In the genomic region with DNA sequence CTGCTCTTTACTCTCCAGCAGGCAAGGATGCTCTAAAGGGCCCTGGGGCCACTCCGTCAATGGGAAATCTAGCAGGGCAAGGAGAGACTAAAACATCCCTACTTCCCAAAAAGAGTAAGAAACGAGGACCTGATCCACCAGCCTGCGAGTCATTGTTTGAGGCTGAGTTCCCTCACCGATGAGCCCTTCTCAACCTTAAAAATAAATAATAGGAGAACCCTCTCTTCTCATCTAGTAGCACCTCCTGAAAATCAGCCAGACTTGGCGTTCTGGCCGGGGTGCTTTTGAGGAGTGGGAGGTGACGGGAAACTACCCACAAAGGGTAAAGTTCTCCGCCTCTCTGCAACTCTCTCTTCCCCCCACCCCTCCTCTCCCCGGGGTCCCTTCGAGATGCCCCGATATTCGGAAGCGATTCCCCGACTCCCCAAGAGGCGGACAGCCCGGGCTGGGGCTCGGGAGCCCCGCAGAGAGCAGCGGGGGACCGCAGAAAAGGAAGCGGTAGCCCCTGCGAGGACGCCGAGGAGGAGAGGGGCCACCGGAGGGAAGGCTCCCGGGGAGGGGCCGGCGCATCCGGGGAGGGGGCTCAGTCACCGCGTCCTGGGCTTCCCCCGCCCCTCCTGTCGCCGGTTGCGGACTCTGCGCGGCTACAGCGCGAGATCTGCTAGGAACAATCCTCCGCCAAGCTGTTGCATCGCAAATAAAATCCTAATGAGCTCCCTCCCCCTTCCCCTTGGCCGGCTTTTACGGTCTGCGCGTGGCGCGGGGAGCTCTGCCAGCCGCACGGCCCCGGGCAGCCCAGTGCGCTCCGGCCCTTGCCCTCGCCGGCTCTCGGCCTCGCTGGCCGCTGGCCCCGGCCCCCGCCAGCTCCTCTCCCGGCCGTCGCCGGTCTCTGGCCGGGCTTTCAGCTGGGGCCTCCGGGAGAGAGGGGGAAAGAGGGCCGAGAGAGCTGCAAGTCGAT, we compare ENCODE assay signal across 9 cellular contexts. TPM values are rescaled to one million over a fixed set of nuclear protein-coding genes. Genes with fewer than 3 reads are reported as not detected.
A peak's percentile ranks its signal among the peaks of the same experiment; 100 is the strongest.
DNase-seq lines count a peak whose midpoint lies in the region; ATAC-seq, FAIRE-seq and TF ChIP-seq lines count a peak whose summit lies in the region.
"Had no signal": no experiment of that assay in that cellular context is flagged by ENCODE, and none has a peak within 500 bp of the region (broad histone marks: within the 10 kb centered on the region; RNA-seq: fewer than 3 reads in every experiment).

No MANE protein-coding gene starts in this region.

- TF ChIP-seq RAD21 in H1 (IDR thresholded peaks at IDR 0.05 in 1 of 2, conservative IDR thresholded peaks at IDR 0.05 in 1 of 2; ENCODE audit: low read depth in 2 of 2, low read length in 2 of 2): no peak

- no peak overlapping the region for H3K9ac ChIP-seq in H1 (replicated peaks in 1 of 4; ENCODE audit: extremely low read depth in 1 of 4, low read depth in 3 of 4, low read length in 3 of 4)
- no peak overlapping the region for H3K9ac ChIP-seq in neural progenitor cell
- no peak overlapping the region for H3K9ac ChIP-seq in Karpas-422 (ENCODE audit: low read length)

- H4K20me1 ChIP-seq in PC-9 (ENCODE audit: insufficient read depth): no peaks in the 10 kb centered on the region; the same call in 1 of the 2 replicates
- peaks cover 36 to 50% of the 10 kb centered on the region in 2 experiments for H4K20me1 ChIP-seq in H1 (replicated peaks in 1 of 2; ENCODE audit: control insufficient read depth in 1 of 2, insufficient read depth in 2 of 2, low read length in 2 of 2)
- peaks cover 99% of the 10 kb centered on the region for H4K20me1 ChIP-seq in neural progenitor cell (ENCODE audit: low read depth)
- no peaks in the 10 kb centered on the region for H4K20me1 ChIP-seq in Karpas-422 (ENCODE audit: insufficient read depth, low read depth, low read length)

- H3K79me2 ChIP-seq in PC-9 (ENCODE audit: low read depth) (no peaks in the 10 kb centered on the region), H1 (ENCODE audit: control insufficient read depth in 1 of 2, insufficient read depth in 2 of 2, low read length in 2 of 2) (no peaks in the 10 kb centered on the region), neural progenitor cell (ENCODE audit: low read depth) (no peaks in the 10 kb centered on the region), Karpas-422 (ENCODE audit: low read length) (no peaks in the 10 kb centered on the region)

- H3K4me3 ChIP-seq in PC-9 (peak overlapping the region; percentile 70), H1 (ENCODE audit: extremely low read depth in 1 of 4, insufficient read depth in 2 of 4, low read depth in 3 of 4, low read length in 4 of 4) (peak overlapping the region in 3 of 4 experiments; percentile 12 to 52 (median 19); a peak in 5 of 8 replicates), neural progenitor cell (peak overlapping the region; percentile 7), Karpas-422 (ENCODE audit: low read length) (no peak overlapping the region)

- no peak overlapping the region for H2BK12ac ChIP-seq in H1 (ENCODE audit: low read depth, low read length)

- intact Hi-C loops in PC-9 (cut with micrococcal nuclease; ENCODE audit: unreplicated experiment): no loop called here

- H3K18ac ChIP-seq in H1 (ENCODE audit: extremely low read depth, low read length): no peak overlapping the region

- peaks cover 13% of the 10 kb centered on the region for H3K9me3 Mint-ChIP-seq in neural progenitor cell

- no peak overlapping the region for H2AK5ac ChIP-seq in H1 (ENCODE audit: low read depth, low read length)

- POLR2A ChIA-PET in PC-9 (lab: Charles Lee; ENCODE audit: unreplicated experiment): interaction anchor here (1.2 kb wide), 1 partner anchor 21 kb away, joined by 3 read pairs; no protein-coding TSS in a partner anchor
- POLR2A ChIA-PET in H1 (lab: Charles Lee; ENCODE audit: partially characterized antibody): interaction anchor here (1.1 to 1.6 kb wide), 3 partner anchors 10 to 18 kb away, joined by 3 to 4 read pairs (median 3); no protein-coding TSS in a partner anchor

- H3K4me3 Mint-ChIP-seq in neural progenitor cell: no peak overlapping the region

- H3K27ac Mint-ChIP-seq in neural progenitor cell: no peak overlapping the region

- H3F3A ChIP-seq in PC-9 (ENCODE audit: insufficient read depth, low read depth) (peaks cover 13% of the 10 kb centered on the region; the same call in 1 of the 2 replicates), neural progenitor cell (ENCODE audit: low read depth) (peaks cover 4% of the 10 kb centered on the region)

- no peak overlapping the region for H2BK15ac ChIP-seq in H1 (ENCODE audit: low read length)

- H3K9me2 ChIP-seq in PC-9 (ENCODE audit: insufficient read depth) (no peaks in the 10 kb centered on the region), Karpas-422 (replicated peaks; ENCODE audit: insufficient read depth, low read length) (no peaks in the 10 kb centered on the region)

- TF ChIP-seq CTCF in PC-9 (conservative IDR thresholded peaks at IDR 0.05) (no peak), H1 (IDR thresholded peaks at IDR 0.05; ENCODE audit: control extremely low read depth in 1 of 3, insufficient read depth in 1 of 3, low read depth in 1 of 3, low read length in 3 of 3) (no peak), neural progenitor cell (IDR thresholded peaks at IDR 0.05) (no peak)

- H3K27me3 ChIP-seq in PC-9 (ENCODE audit: insufficient read depth, low read depth) (peaks cover 16% of the 10 kb centered on the region; the same call in 1 of the 2 replicates), H1 (replicated peaks in 1 of 4; ENCODE audit: control insufficient read depth in 3 of 4, extremely low read depth in 1 of 4, insufficient read depth in 3 of 4, low read length in 3 of 4) (peaks cover 98 to 100% (median 100%) of the 10 kb centered on the region in 4 experiments), neural progenitor cell (peaks cover 100% of the 10 kb centered on the region), Karpas-422 (ENCODE audit: low read length) (no peaks in the 10 kb centered on the region)

- CTCF ChIA-PET in PC-9 (lab: Charles Lee) (interaction anchor here (0.6 to 3.0 kb wide), 5 partner anchors 10 to 397 kb away, joined by 3 to 13 read pairs (median 7); no protein-coding TSS in a partner anchor), H1 (lab: Charles Lee; ENCODE audit: partially characterized antibody) (interaction anchor here (0.7 to 2.2 kb wide), 14 partner anchors 10 to 469 kb away, joined by 3 to 13 read pairs (median 3); a partner anchor contains a TSS)

- FAIRE-seq in GM12892 (lab: Jason Lieb, UNC) (peak; percentile 54), H1 (lab: Jason Lieb, UNC) (no peak)

- ATAC-seq in HG02938 (IDR thresholded peaks at IDR 0.05; ENCODE audit: unreplicated experiment) (no peak), HG02678 (IDR thresholded peaks at IDR 0.05; ENCODE audit: unreplicated experiment) (no peak)

- peak overlapping the region; percentile 96 for H3K4me2 ChIP-seq in PC-9
- H3K4me2 ChIP-seq in H1 (ENCODE audit: insufficient read depth in 1 of 2, low read depth in 2 of 2, low read length in 2 of 2): peak overlapping the region; percentile 55 to 61
- peak overlapping the region; percentile 69 for H3K4me2 ChIP-seq in neural progenitor cell
- no peak overlapping the region for H3K4me2 ChIP-seq in Karpas-422 (ENCODE audit: low read depth, low read length, poor library complexity, severe bottlenecking)

- no peak overlapping the region for H3K56ac ChIP-seq in H1 (replicated peaks; ENCODE audit: insufficient read length, low read depth, low read length)

- peak overlapping the region; percentile 86 for H2AFZ ChIP-seq in PC-9
- no peak overlapping the region for H2AFZ ChIP-seq in H1 (ENCODE audit: low read length)
- H2AFZ ChIP-seq in neural progenitor cell (replicated peaks): no peak overlapping the region
- H2AFZ ChIP-seq in Karpas-422 (ENCODE audit: low read length): no peak overlapping the region

- H2BK120ac ChIP-seq in H1 (replicated peaks; ENCODE audit: low read depth, low read length): no peak overlapping the region

- no peak overlapping the region for H4K5ac ChIP-seq in H1 (ENCODE audit: insufficient read length, low read depth, low read length)

- peaks cover 89% of the 10 kb centered on the region for H3K27me3 Mint-ChIP-seq in neural progenitor cell (ENCODE audit: insufficient read depth, low read depth)

- H3K27ac ChIP-seq in PC-9 (no peak overlapping the region), H1 (ENCODE audit: low read depth, low read length) (no peak overlapping the region), neural progenitor cell (no peak overlapping the region), Karpas-422 (ENCODE audit: low read length) (no peak overlapping the region)

- TF ChIP-seq EP300 in H1 (IDR thresholded peaks at IDR 0.05; ENCODE audit: borderline replicate concordance in 1 of 2, low read depth in 2 of 2, low read length in 2 of 2): no peak

- H3K4me1 Mint-ChIP-seq in neural progenitor cell: peaks cover 6% of the 10 kb centered on the region

- no peak overlapping the region for H4K91ac ChIP-seq in H1 (replicated peaks; ENCODE audit: insufficient read length, low read length)

- no peak overlapping the region for H3K14ac ChIP-seq in H1 (ENCODE audit: insufficient read length)

- peaks cover 3% of the 10 kb centered on the region; the same call in 1 of the 2 replicates for H3K4me1 ChIP-seq in PC-9 (replicated peaks; ENCODE audit: insufficient read depth)
- peaks cover 0 to 12% (median 6%) of the 10 kb centered on the region in 4 experiments; a peak in 6 of 7 replicates for H3K4me1 ChIP-seq in H1 (replicated peaks in 1 of 4; ENCODE audit: control insufficient read depth in 3 of 4, insufficient read depth in 4 of 4, low read length in 3 of 4)
- H3K4me1 ChIP-seq in neural progenitor cell: peaks cover 9% of the 10 kb centered on the region
- H3K4me1 ChIP-seq in Karpas-422 (ENCODE audit: low read length): peaks cover 11% of the 10 kb centered on the region

- H3K23me2 ChIP-seq in H1 (ENCODE audit: low read depth, low read length): no peaks in the 10 kb centered on the region; the same call in 1 of the 2 replicates

- WGBS in H1 (ENCODE audit: extremely low coverage in 1 of 2, insufficient coverage in 1 of 2, insufficient read length in 1 of 2, insufficient replicate concordance in 2 of 2, low coverage in 1 of 2, low lambda C conversion rate in 2 of 2, missing lambda C conversion rate in 1 of 2), 2 experiments: 2% methylated on average over 49 of the region's 67 CpGs; no CpG with 5 or more reads in 1 of the 2 experiments

- H3K9me3 ChIP-seq in PC-9 (ENCODE audit: insufficient read depth, low read depth) (no peaks in the 10 kb centered on the region), H1 (ENCODE audit: insufficient read depth in 2 of 2, low read depth in 1 of 2, low read length in 1 of 2) (no peaks in the 10 kb centered on the region), neural progenitor cell (ENCODE audit: low read depth) (no peaks in the 10 kb centered on the region), Karpas-422 (ENCODE audit: low read length) (no peaks in the 10 kb centered on the region)

- no TSS peak for BruUV-seq in PC-9 (replicated peaks; lab: Mats Ljungman, UMichigan)

- no peak overlapping the region for H3K4ac ChIP-seq in H1 (replicated peaks; ENCODE audit: insufficient read length, low read depth, low read length)

- no peak overlapping the region for H2BK5ac ChIP-seq in H1 (ENCODE audit: low read depth, low read length)

- no peaks in the 10 kb centered on the region for H3K79me1 ChIP-seq in H1 (ENCODE audit: low read depth, low read length)

- no peak overlapping the region for H3K23ac ChIP-seq in H1 (ENCODE audit: insufficient read length)

- peak overlapping the region; percentile 20; the same call in 1 of the 2 replicates for H4K8ac ChIP-seq in H1 (ENCODE audit: extremely low read depth, insufficient read depth, low read length)

- no peak overlapping the region for H2BK20ac ChIP-seq in H1 (ENCODE audit: low read length)

- H3K36me3 ChIP-seq in PC-9 (ENCODE audit: low read depth) (no peaks in the 10 kb centered on the region), H1 (ENCODE audit: control insufficient read depth in 2 of 4, insufficient read depth in 4 of 4, low read length in 3 of 4) (peaks cover 0 to 13% (median 0%) of the 10 kb centered on the region in 4 experiments; a peak in 1 of 8 replicates), neural progenitor cell (no peaks in the 10 kb centered on the region), Karpas-422 (ENCODE audit: insufficient read depth, low read length) (no peaks in the 10 kb centered on the region)

- TF ChIP-seq POLR2A in GM12892 (IDR thresholded peaks at IDR 0.05; ENCODE audit: low read depth, low read length) (no peak), H1 (IDR thresholded peaks at IDR 0.05; ENCODE audit: control extremely low read depth in 1 of 2, low read depth in 2 of 2, low read length in 2 of 2) (no peak)

- no peaks in the 10 kb centered on the region for H3K36me3 Mint-ChIP-seq in neural progenitor cell

- no peak for DNase-seq in GM12892 (ENCODE audit: insufficient read length)
- DNase-seq in PC-9: no peak
- DNase-seq in H1 (ENCODE audit: low read depth in 1 of 2, low spot score in 2 of 2): peak in 1 of 2 experiments; percentile 80
- peak; percentile 65 for DNase-seq in neural progenitor cell (ENCODE audit: low spot score)
- DNase-seq in Karpas-422: no peak
- DNase-seq in Ammon's horn (ENCODE audit: low spot score): no peak

RNA-seq across cellular contexts. Expression of a gene that starts 1.3 kb away (rescaled TPM):
- polyA plus RNA-seq in GM12892 (2012; ENCODE audit: missing spikeins): 0.38 TPM
- total RNA-seq in PC-9 (2021) (0.30 and 0.70 TPM in 2 replicates), neural progenitor cell (ENCODE audit: low replicate concordance) (not detected in 2 replicates)
- total RNA-seq in H1 (2021; fragmentation: NEBNext Ultra II Directional; extraction: Animal tissue kit (Norgen Biotek cat#: 25700)): not detected in 2 replicates
- not detected in 2 replicates for polyA plus RNA-seq in H1 (2011; rRNA removed)
- polyA plus RNA-seq in H1 (2011; cell fraction: cytosol; rRNA removed): not detected
- not detected for polyA plus RNA-seq in H1 (2011; cell fraction: nucleus; rRNA removed)
- polyA plus RNA-seq in H1 (2012, experiment 1 of 2): 0.15 to 0.17 TPM in 2 of 4 replicates, not detected in the others
- polyA plus RNA-seq in H1 (2012, experiment 2 of 2): 0.17 TPM
- 0.02 TPM for polyA plus RNA-seq in H1 (2013, experiment 1 of 2)
- not detected for polyA plus RNA-seq in H1 (2013, experiment 2 of 2)
- polyA minus RNA-seq in H1 (2011; rRNA and poly(A)+ RNA removed): not detected in 2 replicates
- polyA minus RNA-seq in H1 (2011; cell fraction: cytosol; rRNA and poly(A)+ RNA removed): not detected
- polyA minus RNA-seq in H1 (2011; cell fraction: nucleus; rRNA and poly(A)+ RNA removed): not detected
- total RNA-seq in Karpas-422 (2014; rRNA removed; shearing (Covaris generic); ENCODE audit: low replicate concordance): 0.82 and 3.1 TPM in 2 replicates

RNA-seq across cellular contexts. Expression of a gene that starts 9.7 kb away (rescaled TPM):
- polyA plus RNA-seq in GM12892 (2012; ENCODE audit: missing spikeins): not detected
- 0.70 and 1.3 TPM in 2 replicates for total RNA-seq in PC-9 (2021)
- total RNA-seq in H1 (2021; fragmentation: NEBNext Ultra II Directional; extraction: Animal tissue kit (Norgen Biotek cat#: 25700)): not detected in 2 replicates
- polyA plus RNA-seq in H1 (2011; rRNA removed): not detected in 2 replicates
- not detected for polyA plus RNA-seq in H1 (2011; cell fraction: cytosol; rRNA removed)
- polyA plus RNA-seq in H1 (2011; cell fraction: nucleus; rRNA removed): not detected
- polyA plus RNA-seq in H1 (2012, experiment 1 of 2): not detected in 4 replicates
- polyA plus RNA-seq in H1 (2012, experiment 2 of 2): 0.09 TPM
- not detected for polyA plus RNA-seq in H1 (2013, experiment 1 of 2)
- polyA plus RNA-seq in H1 (2013, experiment 2 of 2): not detected
- not detected in 2 replicates for polyA minus RNA-seq in H1 (2011; rRNA and poly(A)+ RNA removed)
- polyA minus RNA-seq in H1 (2011; cell fraction: cytosol; rRNA and poly(A)+ RNA removed): not detected
- not detected for polyA minus RNA-seq in H1 (2011; cell fraction: nucleus; rRNA and poly(A)+ RNA removed)
- total RNA-seq in neural progenitor cell (ENCODE audit: low replicate concordance): not detected in 2 replicates
- 4.2 TPM in 1 of 2 replicates, not detected in the other for total RNA-seq in Karpas-422 (2014; rRNA removed; shearing (Covaris generic); ENCODE audit: low replicate concordance)
- total RNA-seq: T-helper 2 cell treated with Interferon-gamma antibody and Interleukin-4, amounts not matched to agents 100 ng/mL and 5 ng/mL, for 36 hours had no signal

RNA-seq across cellular contexts. Expression of a gene that starts 14.0 kb away (rescaled TPM):
- polyA plus RNA-seq in GM12892 (2012; ENCODE audit: missing spikeins): 4.1 TPM
- total RNA-seq in PC-9 (2021): 28.2 and 34.0 TPM in 2 replicates
- total RNA-seq in H1 (2021; fragmentation: NEBNext Ultra II Directional; extraction: Animal tissue kit (Norgen Biotek cat#: 25700)): not detected in 2 replicates
- not detected in 2 replicates for polyA plus RNA-seq in H1 (2011; rRNA removed)
- not detected for polyA plus RNA-seq in H1 (2011; cell fraction: cytosol; rRNA removed)
- polyA plus RNA-seq in H1 (2011; cell fraction: nucleus; rRNA removed): not detected
- not detected in 4 replicates for polyA plus RNA-seq in H1 (2012, experiment 1 of 2)
- polyA plus RNA-seq in H1 (2012, experiment 2 of 2): not detected
- polyA plus RNA-seq in H1 (2013, experiment 1 of 2): not detected
- polyA plus RNA-seq in H1 (2013, experiment 2 of 2): not detected
- polyA minus RNA-seq in H1 (2011; rRNA and poly(A)+ RNA removed): not detected in 2 replicates
- not detected for polyA minus RNA-seq in H1 (2011; cell fraction: cytosol; rRNA and poly(A)+ RNA removed)
- polyA minus RNA-seq in H1 (2011; cell fraction: nucleus; rRNA and poly(A)+ RNA removed): not detected
- not detected in 2 replicates for total RNA-seq in neural progenitor cell (ENCODE audit: low replicate concordance)
- total RNA-seq in Karpas-422 (2014; rRNA removed; shearing (Covaris generic); ENCODE audit: low replicate concordance): 9.7 and 12.1 TPM in 2 replicates

RNA-seq across cellular contexts. Expression of a gene that starts 20.0 kb away (rescaled TPM):
- polyA plus RNA-seq in GM12892 (2012; ENCODE audit: missing spikeins): not detected
- total RNA-seq in PC-9 (2021): 27.9 and 30.7 TPM in 2 replicates
- not detected in 2 replicates for total RNA-seq in H1 (2021; fragmentation: NEBNext Ultra II Directional; extraction: Animal tissue kit (Norgen Biotek cat#: 25700))
- not detected in 2 replicates for polyA plus RNA-seq in H1 (2011; rRNA removed)
- polyA plus RNA-seq in H1 (2011; cell fraction: cytosol; rRNA removed): not detected
- not detected for polyA plus RNA-seq in H1 (2011; cell fraction: nucleus; rRNA removed)
- polyA plus RNA-seq in H1 (2012, experiment 1 of 2): 0.09 to 0.17 TPM in 2 of 4 replicates, not detected in the others
- not detected for polyA plus RNA-seq in H1 (2012, experiment 2 of 2)
- polyA plus RNA-seq in H1 (2013, experiment 1 of 2): not detected
- not detected for polyA plus RNA-seq in H1 (2013, experiment 2 of 2)
- not detected in 2 replicates for polyA minus RNA-seq in H1 (2011; rRNA and poly(A)+ RNA removed)
- polyA minus RNA-seq in H1 (2011; cell fraction: cytosol; rRNA and poly(A)+ RNA removed): not detected
- not detected for polyA minus RNA-seq in H1 (2011; cell fraction: nucleus; rRNA and poly(A)+ RNA removed)
- not detected in 2 replicates for total RNA-seq in neural progenitor cell (ENCODE audit: low replicate concordance)
- 0.48 and 0.65 TPM in 2 replicates for total RNA-seq in Karpas-422 (2014; rRNA removed; shearing (Covaris generic); ENCODE audit: low replicate concordance)
- total RNA-seq: T-helper 2 cell treated with Interferon-gamma antibody and Interleukin-4, amounts not matched to agents 100 ng/mL and 5 ng/mL, for 36 hours had no signal

RNA-seq across cellular contexts. Expression of a gene that starts 31.2 kb away (rescaled TPM):
- polyA plus RNA-seq in GM12892 (2012; ENCODE audit: missing spikeins): not detected
- total RNA-seq in PC-9 (2021): 8.3 and 12.9 TPM in 2 replicates
- total RNA-seq in H1 (2021; fragmentation: NEBNext Ultra II Directional; extraction: Animal tissue kit (Norgen Biotek cat#: 25700)): not detected in 2 replicates
- not detected in 2 replicates for polyA plus RNA-seq in H1 (2011; rRNA removed)
- not detected for polyA plus RNA-seq in H1 (2011; cell fraction: cytosol; rRNA removed)
- polyA plus RNA-seq in H1 (2011; cell fraction: nucleus; rRNA removed): not detected
- not detected in 4 replicates for polyA plus RNA-seq in H1 (2012, experiment 1 of 2)
- polyA plus RNA-seq in H1 (2012, experiment 2 of 2): not detected
- not detected for polyA plus RNA-seq in H1 (2013, experiment 1 of 2)
- not detected for polyA plus RNA-seq in H1 (2013, experiment 2 of 2)
- 0.07 TPM in 1 of 2 replicates, not detected in the other for polyA minus RNA-seq in H1 (2011; rRNA and poly(A)+ RNA removed)
- not detected for polyA minus RNA-seq in H1 (2011; cell fraction: cytosol; rRNA and poly(A)+ RNA removed)
- not detected for polyA minus RNA-seq in H1 (2011; cell fraction: nucleus; rRNA and poly(A)+ RNA removed)
- not detected in 2 replicates for total RNA-seq in neural progenitor cell (ENCODE audit: low replicate concordance)
- total RNA-seq in Karpas-422 (2014; rRNA removed; shearing (Covaris generic); ENCODE audit: low replicate concordance): not detected in 2 replicates

Comparison
In these comparisons a context has a peak if more than half of its experiments do, and no peak if none do; other contexts are left out.
1. RNA of a gene that starts 14.0 kb away (total RNA-seq): 28.2 to 34.0 TPM in PC-9 and 9.7 to 12.1 TPM in Karpas-422; not detected in H1 and not detected in neural progenitor cell; every median in the first group is over 10 times any median in the second.